Comparison of ENCODE assay signal across 9 cellular contexts in genomic region chr1:167797005-167797404, GRCh38.
A peak's percentile ranks its signal among the peaks of the same experiment; 100 is the strongest.
DNase-seq lines count a peak whose midpoint lies in the region; ATAC-seq, FAIRE-seq and TF ChIP-seq lines count a peak whose summit lies in the region.
"Had no signal": no experiment of that assay in that cellular context is flagged by ENCODE, and none has a peak within 500 bp of the region (broad histone marks: within the 10 kb centered on the region; RNA-seq: fewer than 3 reads in every experiment).

No MANE protein-coding gene starts in this region.

- FAIRE-seq in small intestine (lab: Jason Lieb, UNC): no peak

- H3K9me3 ChIP-seq in AG04450 (ENCODE audit: control insufficient read depth, insufficient read depth, low read length) (no peaks in the 10 kb centered on the region), HUES6 (ENCODE audit: control insufficient read depth, insufficient read depth, low read depth, low read length) (no peaks in the 10 kb centered on the region; the same call in 1 of the 2 replicates), small intestine (ENCODE audit: control insufficient read depth, low read depth) (no peaks in the 10 kb centered on the region)

- peaks cover 20% of the 10 kb centered on the region for H3K4me1 ChIP-seq in HUES6 (ENCODE audit: control insufficient read depth, insufficient read depth, low read length)
- H3K4me1 ChIP-seq in small intestine (ENCODE audit: control insufficient read depth in 2 of 2, insufficient read depth in 1 of 2, low read depth in 1 of 2, low read length in 1 of 2): no peaks in the 10 kb centered on the region

- ATAC-seq in activated CD8-positive, alpha-beta memory T cell treated with anti-CD3 and anti-CD28 coated beads, Interleukin-2, amount 10 ng/mL, durations not matched to agents 7 days and 5 days: no peak

- H3K4me3 ChIP-seq in AG04450 (ENCODE audit: low read depth, low read length) (no peak overlapping the region), HUES6 (ENCODE audit: low read depth, low read length) (no peak overlapping the region), astrocyte of the cerebellum (ENCODE audit: low read depth, low read length) (no peak overlapping the region), small intestine (ENCODE audit: low read depth in 1 of 2, low read length in 2 of 2) (no peak overlapping the region)

- H3K27ac ChIP-seq in AG04450 (ENCODE audit: low read depth, low read length) (peak overlapping the region; percentile 86), HUES6 (ENCODE audit: low read depth, low read length) (peak overlapping the region; percentile 0; the same call in 1 of the 2 replicates), small intestine (ENCODE audit: low read depth in 1 of 2, low read length in 1 of 2) (peak overlapping the region in 1 of 2 donors; percentile 70)

- POLR2A ChIA-PET in AG04450 (lab: Yijun Ruan, JAX): interaction anchor here (0.7 to 2.0 kb wide), 8 partner anchors 8 to 325 kb away, joined by 3 to 31 read pairs (median 6); partner anchors contain the start of genes DCAF6, MPC2 and MPZL1

- DNase-seq in AG04450 (ENCODE audit: low read depth, low spot score) (peak; percentile 93), astrocyte of the cerebellum (ENCODE audit: low read depth) (peak; percentile 96), iPS-NIHi11 (ENCODE audit: low spot score) (peak; percentile 38), small intestine (peak; percentile 20), NCI-H146 treated with DMSO at 0.1 percent for 48 hours (lab: John Stamatoyannopoulos, UW; ENCODE audit: unreplicated experiment) (no peak)
- no peak for DNase-seq in activated CD8-positive, alpha-beta memory T cell treated with anti-CD3 and anti-CD28 coated beads, Interleukin-2, amount 10 ng/mL, durations not matched to agents 7 days and 5 days
- no peak for DNase-seq in stimulated activated CD4-positive, alpha-beta T cell treated with anti-CD3 and anti-CD28 coated beads, Interleukin-4, amount 100 ng/mL, for 4 hours

- H3K36me3 ChIP-seq in HUES6 (ENCODE audit: control insufficient read depth, insufficient read depth, low read length) (peaks cover 11% of the 10 kb centered on the region; the same call in 1 of the 2 replicates), small intestine (ENCODE audit: control insufficient read depth in 2 of 2, insufficient read depth in 2 of 2, low read length in 2 of 2) (no peaks in the 10 kb centered on the region)

- H3K9me3 Mint-ChIP-seq in activated CD8-positive, alpha-beta memory T cell treated with anti-CD3 and anti-CD28 coated beads, Interleukin-2, amount 10 ng/mL, durations not matched to agents 7 days and 5 days (ENCODE audit: low read depth): no peaks in the 10 kb centered on the region
- H3K9me3 Mint-ChIP-seq: central memory CD8-positive, alpha-beta T cell had no signal

- H3K9ac ChIP-seq in HUES6 (ENCODE audit: low read length): peak overlapping the region; percentile 1

- in situ Hi-C loops in astrocyte of the cerebellum (cut with HindIII; ENCODE audit: low sequenced_read_pairs): no loop called here

- H3K4me1 Mint-ChIP-seq in activated CD8-positive, alpha-beta memory T cell treated with anti-CD3 and anti-CD28 coated beads, Interleukin-2, amount 10 ng/mL, durations not matched to agents 7 days and 5 days: peaks cover 8% of the 10 kb centered on the region
- H3K4me1 Mint-ChIP-seq: central memory CD8-positive, alpha-beta T cell had no signal

- no peak overlapping the region for H3K4me3 Mint-ChIP-seq in activated CD8-positive, alpha-beta memory T cell treated with anti-CD3 and anti-CD28 coated beads, Interleukin-2, amount 10 ng/mL, durations not matched to agents 7 days and 5 days
- H3K4me3 Mint-ChIP-seq: central memory CD8-positive, alpha-beta T cell had no signal

- H3K27me3 ChIP-seq in AG04450 (ENCODE audit: control insufficient read depth, insufficient read depth, low read length) (no peaks in the 10 kb centered on the region), HUES6 (ENCODE audit: control insufficient read depth, insufficient read depth, low read length) (no peaks in the 10 kb centered on the region), small intestine (ENCODE audit: control insufficient read depth in 2 of 2, insufficient read depth in 2 of 2, low read length in 2 of 2) (no peaks in the 10 kb centered on the region)

- WGBS in small intestine, 3 donors: 14 to 24% (median 23%) methylated on average over 2 of the region's 2 CpGs

- peaks cover 4% of the 10 kb centered on the region for H3K36me3 Mint-ChIP-seq in activated CD8-positive, alpha-beta memory T cell treated with anti-CD3 and anti-CD28 coated beads, Interleukin-2, amount 10 ng/mL, durations not matched to agents 7 days and 5 days

- H3K27me3 Mint-ChIP-seq in activated CD8-positive, alpha-beta memory T cell treated with anti-CD3 and anti-CD28 coated beads, Interleukin-2, amount 10 ng/mL, durations not matched to agents 7 days and 5 days: no peaks in the 10 kb centered on the region
- H3K27me3 Mint-ChIP-seq: central memory CD8-positive, alpha-beta T cell had no signal

- CTCF ChIA-PET in AG04450 (lab: Charles Lee): interaction anchor here (0.7 to 2.9 kb wide), 6 partner anchors 11 to 576 kb away, joined by 3 to 14 read pairs (median 5); no protein-coding TSS in a partner anchor
- CTCF ChIA-PET in activated CD8-positive, alpha-beta memory T cell treated with anti-CD3 and anti-CD28 coated beads, Interleukin-2, amount 10 ng/mL, durations not matched to agents 7 days and 5 days (lab: Charles Lee): interaction anchor here (0.8 to 1.4 kb wide), 2 partner anchors 81 to 109 kb away, joined by 3 to 4 read pairs; no protein-coding TSS in a partner anchor

- TF ChIP-seq CTCF in AG04450 (IDR thresholded peaks at IDR 0.05; ENCODE audit: low read depth, low read length) (no peak), astrocyte of the cerebellum (IDR thresholded peaks at IDR 0.05; ENCODE audit: low read depth, low read length, missing control alignments) (peak; percentile 24)

- H3K27ac Mint-ChIP-seq in activated CD8-positive, alpha-beta memory T cell treated with anti-CD3 and anti-CD28 coated beads, Interleukin-2, amount 10 ng/mL, durations not matched to agents 7 days and 5 days: no peak overlapping the region

Comparison
In these comparisons a context has a peak if more than half of its experiments do, and no peak if none do; other contexts are left out.
1. DNase-seq: peak in AG04450 (single experiment), astrocyte of the cerebellum (single experiment), iPS-NIHi11 (single experiment) and small intestine (single experiment); none in activated CD8-positive, alpha-beta memory T cell treated with anti-CD3 and anti-CD28 coated beads, Interleukin-2, amount 10 ng/mL, durations not matched to agents 7 days and 5 days (single experiment), NCI-H146 treated with DMSO at 0.1 percent for 48 hours (single experiment) and stimulated activated CD4-positive, alpha-beta T cell treated with anti-CD3 and anti-CD28 coated beads, Interleukin-4, amount 100 ng/mL, for 4 hours (0 of 2).